Comparison of ENCODE assay signal across 20 cellular contexts in the genomic region with DNA sequence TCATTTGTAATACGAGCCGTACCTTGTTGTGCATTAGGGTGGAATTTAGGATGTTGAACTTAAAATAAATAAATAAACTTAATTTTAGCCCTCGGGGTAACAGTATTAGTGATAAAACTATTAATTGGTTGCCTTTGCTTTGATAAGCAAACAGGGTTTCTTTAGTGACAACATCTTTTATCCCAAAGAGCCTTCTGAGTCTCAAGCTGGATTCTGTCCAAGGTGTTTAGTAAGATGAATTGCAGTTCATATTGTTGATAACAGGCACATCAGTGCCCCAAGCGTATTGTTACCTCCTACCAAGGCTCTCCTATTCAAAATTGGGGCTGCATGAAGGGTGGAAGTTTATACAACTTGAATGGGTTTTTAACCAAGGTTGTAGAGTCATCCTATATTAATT.
DNase-seq lines count a peak whose midpoint lies in the region; ATAC-seq, FAIRE-seq and TF ChIP-seq lines count a peak whose summit lies in the region.
"Had no signal": no experiment of that assay in that cellular context is flagged by ENCODE, and none has a peak within 500 bp of the region (broad histone marks: within the 10 kb centered on the region; RNA-seq: fewer than 3 reads in every experiment).

No MANE protein-coding gene starts in this region.

- FAIRE-seq in pancreas (lab: Jason Lieb, UNC): peak; percentile 26
- FAIRE-seq: GM19239, H54, RCC 7860 had no signal

- H3K4me3 Mint-ChIP-seq in activated T-cell treated with anti-CD3 and anti-CD28 coated beads, Interleukin-2, amount 50 U/mL, for 24 hours: no peak overlapping the region
- H3K4me3 Mint-ChIP-seq: B cell; CD4-positive, CD25-positive, alpha-beta regulatory T cell had no signal

- DNase-seq in ascending aorta (ENCODE audit: low spot score in 2 of 2) (no peak), fibroblast of pulmonary artery (ENCODE audit: low read depth) (peak; percentile 58), pancreas (no peak), HUDEP-2 (lab: John Stamatoyannopoulos, UW; ENCODE audit: unreplicated experiment in 76 of 76) (no peak), left colon (no peak)
- no peak for DNase-seq in activated T-cell treated with anti-CD3 and anti-CD28 coated beads, Interleukin-2, amount 50 U/mL, for 24 hours
- DNase-seq: Caco-2; CD4-positive, CD25-positive, alpha-beta regulatory T cell; Karpas-422; MM.1S; NCI-H1092 treated with DMSO at 0.1 percent for 48 hours; NCI-H1694; NCI-H345; NCI-H526; SHP77 had no signal

- H3K4me1 ChIP-seq in HEK293 (ENCODE audit: control insufficient read depth, insufficient read depth, low read length): peaks cover 17% of the 10 kb centered on the region
- peaks cover 0 to 30% of the 10 kb centered on the region in 2 donors for H3K4me1 ChIP-seq in ascending aorta
- no peaks in the 10 kb centered on the region for H3K4me1 ChIP-seq in pancreas
- H3K4me1 ChIP-seq: Caco-2 had no signal

- H3K27ac ChIP-seq in HEK293 (ENCODE audit: extremely low read depth, low read depth, low read length): no peak overlapping the region
- H3K27ac ChIP-seq in ascending aorta: peak overlapping the region; percentile 83 to 88
- no peak overlapping the region for H3K27ac ChIP-seq in pancreas

- H3K36me3 Mint-ChIP-seq in activated T-cell treated with anti-CD3 and anti-CD28 coated beads, Interleukin-2, amount 50 U/mL, for 24 hours (ENCODE audit: low read depth): no peaks in the 10 kb centered on the region
- H3K36me3 Mint-ChIP-seq: CD4-positive, CD25-positive, alpha-beta regulatory T cell had no signal

- no peak overlapping the region for H3K4me3 ChIP-seq in HEK293 (ENCODE audit: low read depth, low read length)
- H3K4me3 ChIP-seq in ascending aorta: no peak overlapping the region
- H3K4me3 ChIP-seq in fibroblast of pulmonary artery (replicated peaks; ENCODE audit: low read depth, low read length): no peak overlapping the region
- H3K4me3 ChIP-seq in pancreas: no peak overlapping the region

- no peak overlapping the region for H3K27ac Mint-ChIP-seq in activated T-cell treated with anti-CD3 and anti-CD28 coated beads, Interleukin-2, amount 50 U/mL, for 24 hours
- H3K27ac Mint-ChIP-seq: B cell; CD4-positive, CD25-positive, alpha-beta regulatory T cell had no signal

- ATAC-seq in pancreas (no peak), left colon (no peak)

- intact Hi-C loops in ascending aorta (cut with DNase I): loop anchor here (2.0 to 5.0 kb wide), 3 partner anchors 38 to 266 kb away; no protein-coding TSS in a partner anchor
- intact Hi-C loops in pancreas (cut with DNase I): no loop called here
- intact Hi-C loops in left colon (cut with DNase I, micrococcal nuclease): no loop called here

- H3K4me1 Mint-ChIP-seq in activated T-cell treated with anti-CD3 and anti-CD28 coated beads, Interleukin-2, amount 50 U/mL, for 24 hours (ENCODE audit: low read depth): peaks cover 2% of the 10 kb centered on the region

- TF ChIP-seq CTCF in HEK293 (tag by site-specific recombination; IDR thresholded peaks at IDR 0.05) (no peak), ascending aorta (IDR thresholded peaks at IDR 0.05) (no peak), fibroblast of pulmonary artery (IDR thresholded peaks at IDR 0.05; ENCODE audit: low read length, missing control alignments) (no peak), pancreas (IDR thresholded peaks at IDR 0.05) (no peak)

- H3K27me3 Mint-ChIP-seq in activated T-cell treated with anti-CD3 and anti-CD28 coated beads, Interleukin-2, amount 50 U/mL, for 24 hours: peaks cover 41% of the 10 kb centered on the region

- 20 to 24% methylated on average over 4 of the region's 4 CpGs for WGBS in pancreas, 2 donors

- H3K27me3 ChIP-seq in ascending aorta: no peaks in the 10 kb centered on the region
- peaks cover 0 to 2% (median 0%) of the 10 kb centered on the region in 4 donors for H3K27me3 ChIP-seq in pancreas

- peaks cover 3% of the 10 kb centered on the region for H3K9me3 Mint-ChIP-seq in activated T-cell treated with anti-CD3 and anti-CD28 coated beads, Interleukin-2, amount 50 U/mL, for 24 hours

- H3K36me3 ChIP-seq in HEK293 (ENCODE audit: control insufficient read depth in 2 of 2, insufficient read depth in 1 of 2, low read length in 2 of 2) (no peaks in the 10 kb centered on the region), ascending aorta (no peaks in the 10 kb centered on the region), pancreas (no peaks in the 10 kb centered on the region)

- POLR2A ChIA-PET in HEK293 (lab: Yijun Ruan, JAX): no interaction called here

- no peaks in the 10 kb centered on the region for H3K9me3 ChIP-seq in HEK293 (ENCODE audit: control insufficient read depth, insufficient read depth, low read depth, low read length)
- H3K9me3 ChIP-seq in ascending aorta: no peaks in the 10 kb centered on the region
- no peaks in the 10 kb centered on the region for H3K9me3 ChIP-seq in pancreas
- H3K9me3 ChIP-seq: Caco-2 had no signal

- CTCF ChIA-PET in HEK293 (lab: Yijun Ruan, JAX): no interaction called here

TF ChIP-seq in HEK293, 187 proteins besides CTCF, POLR2A, EP300 and RAD21 (continues in another document):
- no peak for TF ChIP-seq ZNF658 (tag by site-specific recombination; IDR thresholded peaks at IDR 0.05)
- TF ChIP-seq, protein P1, sequence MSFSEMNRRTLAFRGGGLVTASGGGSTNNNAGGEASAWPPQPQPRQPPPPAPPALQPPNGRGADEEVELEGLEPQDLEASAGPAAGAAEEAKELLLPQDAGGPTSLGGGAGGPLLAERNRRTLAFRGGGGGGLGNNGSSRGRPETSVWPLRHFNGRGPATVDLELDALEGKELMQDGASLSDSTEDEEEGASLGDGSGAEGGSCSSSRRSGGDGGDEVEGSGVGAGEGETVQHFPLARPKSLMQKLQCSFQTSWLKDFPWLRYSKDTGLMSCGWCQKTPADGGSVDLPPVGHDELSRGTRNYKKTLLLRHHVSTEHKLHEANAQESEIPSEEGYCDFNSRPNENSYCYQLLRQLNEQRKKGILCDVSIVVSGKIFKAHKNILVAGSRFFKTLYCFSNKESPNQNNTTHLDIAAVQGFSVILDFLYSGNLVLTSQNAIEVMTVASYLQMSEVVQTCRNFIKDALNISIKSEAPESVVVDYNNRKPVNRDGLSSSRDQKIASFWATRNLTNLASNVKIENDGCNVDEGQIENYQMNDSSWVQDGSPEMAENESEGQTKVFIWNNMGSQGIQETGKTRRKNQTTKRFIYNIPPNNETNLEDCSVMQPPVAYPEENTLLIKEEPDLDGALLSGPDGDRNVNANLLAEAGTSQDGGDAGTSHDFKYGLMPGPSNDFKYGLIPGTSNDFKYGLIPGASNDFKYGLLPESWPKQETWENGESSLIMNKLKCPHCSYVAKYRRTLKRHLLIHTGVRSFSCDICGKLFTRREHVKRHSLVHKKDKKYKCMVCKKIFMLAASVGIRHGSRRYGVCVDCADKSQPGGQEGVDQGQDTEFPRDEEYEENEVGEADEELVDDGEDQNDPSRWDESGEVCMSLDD (tag by site-specific recombination; IDR thresholded peaks at IDR 0.05): no peak
- TF ChIP-seq, protein P2, sequence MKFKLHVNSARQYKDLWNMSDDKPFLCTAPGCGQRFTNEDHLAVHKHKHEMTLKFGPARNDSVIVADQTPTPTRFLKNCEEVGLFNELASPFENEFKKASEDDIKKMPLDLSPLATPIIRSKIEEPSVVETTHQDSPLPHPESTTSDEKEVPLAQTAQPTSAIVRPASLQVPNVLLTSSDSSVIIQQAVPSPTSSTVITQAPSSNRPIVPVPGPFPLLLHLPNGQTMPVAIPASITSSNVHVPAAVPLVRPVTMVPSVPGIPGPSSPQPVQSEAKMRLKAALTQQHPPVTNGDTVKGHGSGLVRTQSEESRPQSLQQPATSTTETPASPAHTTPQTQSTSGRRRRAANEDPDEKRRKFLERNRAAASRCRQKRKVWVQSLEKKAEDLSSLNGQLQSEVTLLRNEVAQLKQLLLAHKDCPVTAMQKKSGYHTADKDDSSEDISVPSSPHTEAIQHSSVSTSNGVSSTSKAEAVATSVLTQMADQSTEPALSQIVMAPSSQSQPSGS (tag by site-specific recombination; IDR thresholded peaks at IDR 0.05; ENCODE audit: low read depth): no peak
- no peak for TF ChIP-seq SCRT1 (tag by site-specific recombination; IDR thresholded peaks at IDR 0.05; ENCODE audit: borderline replicate concordance)
- TF ChIP-seq, protein P3, sequence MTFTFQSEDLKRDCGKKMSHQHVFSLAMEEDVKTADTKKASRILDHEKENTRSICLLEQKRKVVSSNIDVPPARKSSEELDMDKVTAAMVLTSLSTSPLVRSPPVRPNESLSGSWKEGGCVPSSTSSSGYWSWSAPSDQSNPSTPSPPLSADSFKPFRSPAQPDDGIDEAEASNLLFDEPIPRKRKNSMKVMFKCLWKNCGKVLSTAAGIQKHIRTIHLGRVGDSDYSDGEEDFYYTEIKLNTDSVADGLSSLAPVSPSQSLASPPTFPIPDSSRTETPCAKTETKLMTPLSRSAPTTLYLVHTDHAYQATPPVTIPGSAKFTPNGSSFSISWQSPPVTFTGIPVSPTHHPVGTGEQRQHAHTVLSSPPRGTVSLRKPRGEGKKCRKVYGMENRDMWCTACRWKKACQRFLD (tag by site-specific recombination; IDR thresholded peaks at IDR 0.05): no peak
- TF ChIP-seq, protein P4, sequence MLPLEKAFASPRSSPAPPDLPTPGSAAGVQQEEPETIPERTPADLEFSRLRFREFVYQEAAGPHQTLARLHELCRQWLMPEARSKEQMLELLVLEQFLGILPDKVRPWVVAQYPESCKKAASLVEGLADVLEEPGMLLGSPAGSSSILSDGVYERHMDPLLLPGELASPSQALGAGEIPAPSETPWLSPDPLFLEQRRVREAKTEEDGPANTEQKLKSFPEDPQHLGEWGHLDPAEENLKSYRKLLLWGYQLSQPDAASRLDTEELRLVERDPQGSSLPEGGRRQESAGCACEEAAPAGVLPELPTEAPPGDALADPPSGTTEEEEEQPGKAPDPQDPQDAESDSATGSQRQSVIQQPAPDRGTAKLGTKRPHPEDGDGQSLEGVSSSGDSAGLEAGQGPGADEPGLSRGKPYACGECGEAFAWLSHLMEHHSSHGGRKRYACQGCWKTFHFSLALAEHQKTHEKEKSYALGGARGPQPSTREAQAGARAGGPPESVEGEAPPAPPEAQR (tag by site-specific recombination; IDR thresholded peaks at IDR 0.05): no peak
- TF ChIP-seq, protein P5, sequence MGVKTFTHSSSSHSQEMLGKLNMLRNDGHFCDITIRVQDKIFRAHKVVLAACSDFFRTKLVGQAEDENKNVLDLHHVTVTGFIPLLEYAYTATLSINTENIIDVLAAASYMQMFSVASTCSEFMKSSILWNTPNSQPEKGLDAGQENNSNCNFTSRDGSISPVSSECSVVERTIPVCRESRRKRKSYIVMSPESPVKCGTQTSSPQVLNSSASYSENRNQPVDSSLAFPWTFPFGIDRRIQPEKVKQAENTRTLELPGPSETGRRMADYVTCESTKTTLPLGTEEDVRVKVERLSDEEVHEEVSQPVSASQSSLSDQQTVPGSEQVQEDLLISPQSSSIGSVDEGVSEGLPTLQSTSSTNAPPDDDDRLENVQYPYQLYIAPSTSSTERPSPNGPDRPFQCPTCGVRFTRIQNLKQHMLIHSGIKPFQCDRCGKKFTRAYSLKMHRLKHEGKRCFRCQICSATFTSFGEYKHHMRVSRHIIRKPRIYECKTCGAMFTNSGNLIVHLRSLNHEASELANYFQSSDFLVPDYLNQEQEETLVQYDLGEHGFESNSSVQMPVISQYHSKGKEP (tag by site-specific recombination; IDR thresholded peaks at IDR 0.05): peak; percentile 30; the same call in 1 of the 2 replicates

Comparison
In these comparisons a context has a peak if more than half of its experiments do, and no peak if none do; other contexts are left out.
1. H3K27ac ChIP-seq: peak in ascending aorta (2 of 2); none in HEK293 (single experiment) and pancreas (0 of 4).